In the genomic region with DNA sequence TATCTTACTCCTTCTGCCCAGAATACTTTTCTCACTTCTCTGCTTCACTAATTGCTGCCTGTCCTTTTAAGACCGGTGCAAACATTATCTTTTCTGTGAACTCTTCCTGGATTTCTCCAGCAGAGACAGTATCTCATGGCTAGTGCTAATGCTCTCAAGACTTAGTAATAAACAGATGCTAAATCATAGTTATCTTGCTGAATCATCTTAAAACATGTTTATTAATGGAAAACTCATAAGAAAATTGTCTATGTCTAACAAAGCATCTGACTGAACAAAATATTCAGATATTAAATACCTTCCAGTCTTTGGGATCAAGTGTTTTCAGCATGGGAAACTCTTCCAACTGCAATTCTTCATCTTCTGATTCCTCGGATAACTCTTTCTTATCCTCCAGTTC, we compare ENCODE assay signal across 25 cellular contexts. TPM values are rescaled to one million over a fixed set of nuclear protein-coding genes. Genes with fewer than 3 reads are reported as not detected.
DNase-seq lines count a peak whose midpoint lies in the region; ATAC-seq, FAIRE-seq and TF ChIP-seq lines count a peak whose summit lies in the region.
"Had no signal": no experiment of that assay in that cellular context is flagged by ENCODE, and none has a peak within 500 bp of the region (broad histone marks: within the 10 kb centered on the region; RNA-seq: fewer than 3 reads in every experiment).

No MANE protein-coding gene starts in this region.

- H3K4me1 ChIP-seq in A549 (peaks cover 12% of the 10 kb centered on the region; the same call in 2 of the 3 replicates), ACC112 (ENCODE audit: control insufficient read depth, insufficient read depth, low read length, unreplicated experiment) (peaks cover 16% of the 10 kb centered on the region), Loucy (ENCODE audit: insufficient read depth, low read length, poor library complexity, severe bottlenecking) (peaks cover 29% of the 10 kb centered on the region), K562 (replicated peaks in 1 of 2; ENCODE audit: control insufficient read depth in 2 of 2, insufficient read depth in 2 of 2, low read length in 2 of 2) (peaks cover 3 to 5% of the 10 kb centered on the region in 2 experiments; a peak in 3 of 5 replicates)
- H3K4me1 ChIP-seq: BE2C had no signal

- no peak for TF ChIP-seq CTCF in A549 (IDR thresholded peaks at IDR 0.05)
- no peak for TF ChIP-seq CTCF in Loucy (conservative IDR thresholded peaks at IDR 0.05; ENCODE audit: low read length)
- no peak for TF ChIP-seq CTCF in K562 (IDR thresholded peaks at IDR 0.05 in 2 of 3, conservative IDR thresholded peaks at IDR 0.05 in 1 of 3; ENCODE audit: insufficient read depth in 2 of 3, low read depth in 1 of 3, low read length in 3 of 3)

- in situ Hi-C loops in K562 (cut with MboI): no loop called here

- H2AFZ ChIP-seq in ACC112 (ENCODE audit: low read length, unreplicated experiment) (no peak overlapping the region), Loucy (ENCODE audit: low read length) (no peak overlapping the region), K562 (ENCODE audit: low read depth, low read length) (no peak overlapping the region)

- intact Hi-C loops in K562 (cut with micrococcal nuclease): no loop called here

- peaks cover 22% of the 10 kb centered on the region for H3K36me3 ChIP-seq in ACC112 (ENCODE audit: insufficient read depth, low read length)
- peaks cover 26% of the 10 kb centered on the region for H3K36me3 ChIP-seq in Loucy (ENCODE audit: insufficient read depth, low read length)
- peaks cover 52% of the 10 kb centered on the region for H3K36me3 ChIP-seq in K562 (ENCODE audit: control insufficient read depth, insufficient read depth, low read length)

- H3K4me3 ChIP-seq in A549: no peak overlapping the region
- peak overlapping the region; percentile 27; the same call in 1 of the 2 replicates for H3K4me3 ChIP-seq in ACC112 (ENCODE audit: low read depth, low read length)
- H3K4me3 ChIP-seq in Loucy (ENCODE audit: low read length, poor library complexity, severe bottlenecking): peak overlapping the region; percentile 64
- H3K4me3 ChIP-seq in K562: no peak overlapping the region
- H3K4me3 ChIP-seq: adrenal gland, MG63, spleen, transverse colon had no signal

- H3F3A ChIP-seq in Loucy (ENCODE audit: low read depth): no peaks in the 10 kb centered on the region

- FAIRE-seq in A549 (lab: Jason Lieb, UNC) (no peak), K562 (lab: Jason Lieb, UNC) (no peak)
- FAIRE-seq: D721Med, H1 had no signal

- no TSS peak for BruUV-seq in K562 (replicated peaks; lab: Mats Ljungman, UMichigan)

- WGBS in A549 (ENCODE audit: missing lambda C conversion rate): 93% methylated on average over 2 of the region's 2 CpGs
- 77% methylated on average over 2 of the region's 2 CpGs for WGBS in K562 (ENCODE audit: insufficient coverage, low coverage, missing lambda C conversion rate)

- TF ChIP-seq EP300 in A549 (IDR thresholded peaks at IDR 0.05) (no peak), K562 (IDR thresholded peaks at IDR 0.05; ENCODE audit: low read length) (no peak)

- no peaks in the 10 kb centered on the region for H3K9me2 ChIP-seq in Loucy (replicated peaks; ENCODE audit: low read depth, low read length)

- H3K9ac ChIP-seq in Loucy (ENCODE audit: low read depth, low read length, poor library complexity, severe bottlenecking) (peak overlapping the region; percentile 38), K562 (ENCODE audit: insufficient read depth in 1 of 2, low read depth in 2 of 2, low read length in 2 of 2) (no peak overlapping the region)

- H3K4me2 ChIP-seq in A549: no peak overlapping the region
- H3K4me2 ChIP-seq in Loucy (ENCODE audit: low read depth, low read length, poor library complexity, severe bottlenecking): peak overlapping the region; percentile 93
- no peak overlapping the region for H3K4me2 ChIP-seq in K562 (ENCODE audit: insufficient read depth, low read length)

- H3K79me2 ChIP-seq in ACC112 (ENCODE audit: control insufficient read depth, insufficient read depth, low read length, unreplicated experiment) (peaks cover 69% of the 10 kb centered on the region), Loucy (ENCODE audit: insufficient read depth, low read length) (peaks cover 70% of the 10 kb centered on the region), K562 (ENCODE audit: control insufficient read depth, insufficient read depth, low read length) (peaks cover 79% of the 10 kb centered on the region)

- TF ChIP-seq RAD21 in A549 (conservative IDR thresholded peaks at IDR 0.05 in 1 of 2, IDR thresholded peaks at IDR 0.05 in 1 of 2) (no peak), K562 (CRISPR knock-in tag; conservative IDR thresholded peaks at IDR 0.05 in 1 of 2, IDR thresholded peaks at IDR 0.05 in 1 of 2) (no peak)

- H3K9me3 ChIP-seq in A549: no peaks in the 10 kb centered on the region
- no peaks in the 10 kb centered on the region for H3K9me3 ChIP-seq in Loucy (ENCODE audit: insufficient read depth, low read depth, low read length)
- no peaks in the 10 kb centered on the region for H3K9me3 ChIP-seq in K562 (replicated peaks; ENCODE audit: control insufficient read depth, insufficient read depth, low read depth, low read length)
- H3K9me3 ChIP-seq: adrenal gland, BE2C, MG63, spleen, transverse colon had no signal

- H4K20me1 ChIP-seq in Loucy (ENCODE audit: insufficient read depth, low read length, poor library complexity, severe bottlenecking) (peaks cover 37% of the 10 kb centered on the region), K562 (replicated peaks; ENCODE audit: control insufficient read depth, insufficient read depth, low read length) (no peaks in the 10 kb centered on the region)

- POLR2A ChIA-PET in A549 (lab: Yijun Ruan, JAX) (no interaction called here), K562 (lab: Yijun Ruan, JAX) (no interaction called here)

- no peaks in the 10 kb centered on the region for H3K9me1 ChIP-seq in K562 (ENCODE audit: control insufficient read depth, insufficient read depth, low read length)

- H3K27ac ChIP-seq in A549 (no peak overlapping the region), ACC112 (ENCODE audit: low read depth, low read length) (no peak overlapping the region), K562 (ENCODE audit: extremely low read depth, low read depth, low read length) (no peak overlapping the region)
- H3K27ac ChIP-seq: adrenal gland, HL-60, RWPE1, spleen, transverse colon had no signal

- CTCF ChIA-PET in A549 (lab: Yijun Ruan, JAX) (no interaction called here), K562 (lab: Yijun Ruan, JAX; ENCODE audit: low intra/inter-chr PET ratio) (no interaction called here)

- no peaks in the 10 kb centered on the region for H3K27me3 ChIP-seq in ACC112 (ENCODE audit: insufficient read depth, low read length)
- no peaks in the 10 kb centered on the region for H3K27me3 ChIP-seq in Loucy (ENCODE audit: insufficient read depth, low read length, poor library complexity, severe bottlenecking)
- no peaks in the 10 kb centered on the region for H3K27me3 ChIP-seq in K562 (ENCODE audit: control insufficient read depth in 2 of 2, insufficient read depth in 2 of 2, low read length in 2 of 2)
- H3K27me3 ChIP-seq: adrenal gland, BE2C, MG63, spleen, transverse colon had no signal

- TF ChIP-seq POLR2A in A549 (IDR thresholded peaks at IDR 0.05; ENCODE audit: low read length) (no peak), K562 (conservative IDR thresholded peaks at IDR 0.05) (no peak)

- no peak for DNase-seq in A549 (ENCODE audit: low read depth in 1 of 2, low spot score in 1 of 2)
- no peak for DNase-seq in K562 (ENCODE audit: extremely low read depth in 1 of 4, low spot score in 3 of 4)
- DNase-seq in cerebellum (ENCODE audit: low spot score): no peak
- DNase-seq: adrenal gland; BE2C; IMR-90; kidney glomerular epithelial cell; MG63; naive B cell; NCI-H1417 treated with DMSO at 0.1 percent for 48 hours; NCI-H510A; retina; spleen; stimulated activated CD4-positive, alpha-beta T cell treated with anti-CD3 and anti-CD28 coated beads, Interleukin-4, amount 100 ng/mL, for 4 hours; transverse colon had no signal

- ATAC-seq in A549 (no peak), K562 (no peak), GM21423 (IDR thresholded peaks at IDR 0.05; ENCODE audit: unreplicated experiment) (no peak), GM21515 (IDR thresholded peaks at IDR 0.05; ENCODE audit: unreplicated experiment) (no peak), GM18861 (IDR thresholded peaks at IDR 0.05; ENCODE audit: unreplicated experiment) (no peak)
- ATAC-seq: WTC11 had no signal

RNA-seq across cellular contexts. Expression of gene DNAJC2, which starts 3.1 kb away (rescaled TPM):
- polyA plus RNA-seq in A549 (2011; rRNA removed): 36.8 and 63.3 TPM in 2 replicates
- 17.7 and 18.6 TPM in 2 replicates for polyA plus RNA-seq in A549 (2012; cell fraction: cytosol; rRNA removed)
- 25.0 and 32.0 TPM in 2 replicates for polyA plus RNA-seq in A549 (2012; cell fraction: nucleus; rRNA removed)
- 46.5 to 55.8 TPM (median 48.8 TPM) in 3 replicates for polyA plus RNA-seq in A549 (2017; fragmentation: RNase III; extraction: RNeasy Plus Mini Kit Qiagen cat#74134 plus additional on column Dnase treatment)
- polyA minus RNA-seq in A549 (2011; rRNA and poly(A)+ RNA removed): 4.9 and 6.8 TPM in 2 replicates
- total RNA-seq in K562 (2011; cell fraction: chromatin; rRNA removed; ENCODE audit: low replicate concordance): 55.1 and 197 TPM in 2 replicates
- total RNA-seq in K562 (2011; cell fraction: nucleolus; rRNA removed): 30.4 and 35.0 TPM in 2 replicates
- total RNA-seq in K562 (2011; cell fraction: nucleoplasm; rRNA removed): 55.2 and 90.0 TPM in 2 replicates
- total RNA-seq in K562 (2014; rRNA removed): 62.5 and 64.6 TPM in 2 replicates
- total RNA-seq in K562 (2014; rRNA removed; fragmentation: Illumina TruSeq; extraction: Trizol): 134 and 141 TPM in 2 replicates
- 142 and 152 TPM in 2 replicates for total RNA-seq in K562 (2015; rRNA removed; fragmentation: Illumina TruSeq; extraction: Trizol)
- 82.9 and 92.1 TPM in 2 replicates for total RNA-seq in K562 (2021)
- polyA plus RNA-seq in K562 (2011; rRNA removed): 65.2 and 86.9 TPM in 2 replicates
- polyA plus RNA-seq in K562 (2011; cell fraction: cytosol; rRNA removed): 11.7 and 12.3 TPM in 2 replicates
- polyA plus RNA-seq in K562 (2011; cell fraction: nucleus; rRNA removed): 93.5 and 113 TPM in 2 replicates
- 49.1 and 68.8 TPM in 2 replicates for polyA plus RNA-seq in K562 (2012)
- polyA plus RNA-seq in K562 (2014; fragmentation: Illumina TruSeq; extraction: Trizol): 121 and 157 TPM in 2 replicates
- polyA plus RNA-seq in K562 (2014; fragmentation: Nextera tagmentation; extraction: Ambion mirVana): 10 to 100 TPM; 40.2 to 40.4 TPM
- 97.3 and 118 TPM in 2 replicates for polyA plus RNA-seq in K562 (2014; rRNA removed)
- polyA minus RNA-seq in K562 (2011; rRNA and poly(A)+ RNA removed): 52.3 and 65.5 TPM in 2 replicates
- 13.1 and 15.6 TPM in 2 replicates for polyA minus RNA-seq in K562 (2011; cell fraction: cytosol; rRNA and poly(A)+ RNA removed)
- 42.9 and 53.8 TPM in 2 replicates for polyA minus RNA-seq in K562 (2011; cell fraction: nucleus; rRNA and poly(A)+ RNA removed)
- total RNA-seq in cerebellum: 15.8 TPM

RNA-seq across cellular contexts. Expression of gene PSMC2, which starts 6.0 kb away (rescaled TPM):
- 211 and 287 TPM in 2 replicates for polyA plus RNA-seq in A549 (2011; rRNA removed)
- 125 and 144 TPM in 2 replicates for polyA plus RNA-seq in A549 (2012; cell fraction: cytosol; rRNA removed)
- polyA plus RNA-seq in A549 (2012; cell fraction: nucleus; rRNA removed): 56.0 and 110 TPM in 2 replicates
- 246 to 259 TPM (median 252 TPM) in 3 replicates for polyA plus RNA-seq in A549 (2017; fragmentation: RNase III; extraction: RNeasy Plus Mini Kit Qiagen cat#74134 plus additional on column Dnase treatment)
- 75.2 and 77.0 TPM in 2 replicates for polyA minus RNA-seq in A549 (2011; rRNA and poly(A)+ RNA removed)
- 67.8 and 126 TPM in 2 replicates for total RNA-seq in K562 (2011; cell fraction: chromatin; rRNA removed; ENCODE audit: low replicate concordance)
- 33.0 and 45.1 TPM in 2 replicates for total RNA-seq in K562 (2011; cell fraction: nucleolus; rRNA removed)
- total RNA-seq in K562 (2011; cell fraction: nucleoplasm; rRNA removed): 84.2 and 96.5 TPM in 2 replicates
- total RNA-seq in K562 (2014; rRNA removed): 300 and 362 TPM in 2 replicates
- total RNA-seq in K562 (2014; rRNA removed; fragmentation: Illumina TruSeq; extraction: Trizol): 511 and 556 TPM in 2 replicates
- 468 and 484 TPM in 2 replicates for total RNA-seq in K562 (2015; rRNA removed; fragmentation: Illumina TruSeq; extraction: Trizol)
- total RNA-seq in K562 (2021): 316 and 323 TPM in 2 replicates
- polyA plus RNA-seq in K562 (2011; rRNA removed): 247 and 465 TPM in 2 replicates
- polyA plus RNA-seq in K562 (2011; cell fraction: cytosol; rRNA removed): 128 and 155 TPM in 2 replicates
- 85.4 and 98.2 TPM in 2 replicates for polyA plus RNA-seq in K562 (2011; cell fraction: nucleus; rRNA removed)
- polyA plus RNA-seq in K562 (2012): 290 and 472 TPM in 2 replicates
- polyA plus RNA-seq in K562 (2014; fragmentation: Illumina TruSeq; extraction: Trizol): 509 and 567 TPM in 2 replicates
- polyA plus RNA-seq in K562 (2014; fragmentation: Nextera tagmentation; extraction: Ambion mirVana): 1,000 to 10,000 TPM in 1 of 2 experiments, 100 to 1,000 TPM in 1; 861 to 1,105 TPM
- polyA plus RNA-seq in K562 (2014; rRNA removed): 383 and 534 TPM in 2 replicates
- 274 and 443 TPM in 2 replicates for polyA minus RNA-seq in K562 (2011; rRNA and poly(A)+ RNA removed)
- 58.8 and 124 TPM in 2 replicates for polyA minus RNA-seq in K562 (2011; cell fraction: cytosol; rRNA and poly(A)+ RNA removed)
- polyA minus RNA-seq in K562 (2011; cell fraction: nucleus; rRNA and poly(A)+ RNA removed): 18.4 and 35.9 TPM in 2 replicates
- 45.9 TPM for total RNA-seq in cerebellum

RNA-seq across cellular contexts. Expression of gene PMPCB, which starts 44.2 kb away (rescaled TPM):
- 99.3 and 102 TPM in 2 replicates for polyA plus RNA-seq in A549 (2011; rRNA removed)
- polyA plus RNA-seq in A549 (2012; cell fraction: cytosol; rRNA removed): 51.0 and 53.2 TPM in 2 replicates
- 44.6 and 60.8 TPM in 2 replicates for polyA plus RNA-seq in A549 (2012; cell fraction: nucleus; rRNA removed)
- polyA plus RNA-seq in A549 (2017; fragmentation: RNase III; extraction: RNeasy Plus Mini Kit Qiagen cat#74134 plus additional on column Dnase treatment): 75.8 to 77.2 TPM (median 76.8 TPM) in 3 replicates
- polyA minus RNA-seq in A549 (2011; rRNA and poly(A)+ RNA removed): 24.9 and 28.2 TPM in 2 replicates
- total RNA-seq in K562 (2011; cell fraction: chromatin; rRNA removed; ENCODE audit: low replicate concordance): 64.6 and 120 TPM in 2 replicates
- 41.2 and 44.6 TPM in 2 replicates for total RNA-seq in K562 (2011; cell fraction: nucleolus; rRNA removed)
- total RNA-seq in K562 (2011; cell fraction: nucleoplasm; rRNA removed): 67.7 and 74.3 TPM in 2 replicates
- 58.6 and 61.2 TPM in 2 replicates for total RNA-seq in K562 (2014; rRNA removed)
- 105 and 120 TPM in 2 replicates for total RNA-seq in K562 (2014; rRNA removed; fragmentation: Illumina TruSeq; extraction: Trizol)
- 84.4 and 92.9 TPM in 2 replicates for total RNA-seq in K562 (2015; rRNA removed; fragmentation: Illumina TruSeq; extraction: Trizol)
- total RNA-seq in K562 (2021): 85.7 and 92.1 TPM in 2 replicates
- 120 and 179 TPM in 2 replicates for polyA plus RNA-seq in K562 (2011; rRNA removed)
- 46.2 and 77.3 TPM in 2 replicates for polyA plus RNA-seq in K562 (2011; cell fraction: cytosol; rRNA removed)
- 143 and 238 TPM in 2 replicates for polyA plus RNA-seq in K562 (2011; cell fraction: nucleus; rRNA removed)
- polyA plus RNA-seq in K562 (2012): 104 and 147 TPM in 2 replicates
- polyA plus RNA-seq in K562 (2014; fragmentation: Illumina TruSeq; extraction: Trizol): 96.8 and 116 TPM in 2 replicates
- polyA plus RNA-seq in K562 (2014; fragmentation: Nextera tagmentation; extraction: Ambion mirVana): 100 to 1,000 TPM; 169 to 209 TPM
- 90.0 and 108 TPM in 2 replicates for polyA plus RNA-seq in K562 (2014; rRNA removed)
- 60.2 and 77.9 TPM in 2 replicates for polyA minus RNA-seq in K562 (2011; rRNA and poly(A)+ RNA removed)
- polyA minus RNA-seq in K562 (2011; cell fraction: cytosol; rRNA and poly(A)+ RNA removed): 19.1 and 40.1 TPM in 2 replicates
- 22.1 and 32.7 TPM in 2 replicates for polyA minus RNA-seq in K562 (2011; cell fraction: nucleus; rRNA and poly(A)+ RNA removed)
- total RNA-seq in cerebellum: 56.3 TPM

Comparison
In these comparisons a context has a peak if more than half of its experiments do, and no peak if none do; other contexts are left out.
1. H3K4me3 ChIP-seq: peak in ACC112 (single experiment) and Loucy (single experiment); none in A549 (single experiment) and K562 (single experiment).
2. Of the 35 proteins assayed by ChIP-seq in both K562 and A549: peak only in K562: none; only in A549: MAFK; in both: none; in neither: 34.